1 cellular context compared by ENCODE assay signal in genomic region chr5:173055983-173056782, GRCh38.
A peak's percentile ranks its signal among the peaks of the same experiment; 100 is the strongest.
TF ChIP-seq lines count a peak whose summit lies in the region.

CREBRF (plus strand) TSS chr5:173056352; CDS start chr5:173080776, 24,424 bp downstream.

TF ChIP-seq in HepG2, 621 proteins besides CTCF, POLR2A, EP300 and RAD21 (continued from another document and continues in another):
- TF ChIP-seq HNF1B (CRISPR knock-in tag; IDR thresholded peaks at IDR 0.05), result peak; percentile 72
- TF ChIP-seq SRY (CRISPR knock-in tag; IDR thresholded peaks at IDR 0.05), result peak; percentile 45; the same call in 1 of the 2 replicates
- peak; percentile 52 for TF ChIP-seq GABPA (IDR thresholded peaks at IDR 0.05; ENCODE audit: low read depth, low read length)
- TF ChIP-seq GABPA (CRISPR knock-in tag; IDR thresholded peaks at IDR 0.05; ENCODE audit: low read depth), result peak; percentile 81
- TF ChIP-seq ZIK1 (CRISPR knock-in tag; IDR thresholded peaks at IDR 0.05; ENCODE audit: borderline replicate concordance, low read depth), result no peak
- TF ChIP-seq ZNF281 (CRISPR knock-in tag; IDR thresholded peaks at IDR 0.05; ENCODE audit: borderline replicate concordance), result peak; percentile 27; the same call in 1 of the 2 replicates
- TF ChIP-seq ZNF563 (CRISPR knock-in tag; IDR thresholded peaks at IDR 0.05), result peak; percentile 72; the same call in 1 of the 2 replicates
- peak; percentile 19; the same call in 1 of the 2 replicates for TF ChIP-seq ZNF124 (CRISPR knock-in tag; IDR thresholded peaks at IDR 0.05)
- peak; percentile 23; the same call in 1 of the 2 replicates for TF ChIP-seq HNF4G (IDR thresholded peaks at IDR 0.05; ENCODE audit: borderline replicate concordance, low read depth, low read length)
- no peak for TF ChIP-seq HNF4G (CRISPR knock-in tag; IDR thresholded peaks at IDR 0.05; ENCODE audit: borderline replicate concordance, low read depth)
- no peak for TF ChIP-seq ZNF7 (CRISPR knock-in tag; IDR thresholded peaks at IDR 0.05)
- TF ChIP-seq ZNF652 (CRISPR knock-in tag; IDR thresholded peaks at IDR 0.05; ENCODE audit: borderline replicate concordance, low read depth), result peak; percentile 3; the same call in 1 of the 2 replicates
- peak; percentile 41; the same call in 1 of the 2 replicates for TF ChIP-seq MTERF4 (CRISPR knock-in tag; IDR thresholded peaks at IDR 0.05)
- TF ChIP-seq FOXA3 (CRISPR knock-in tag; IDR thresholded peaks at IDR 0.05), result peak; percentile 40
- TF ChIP-seq TBX2 (CRISPR knock-in tag; IDR thresholded peaks at IDR 0.05; ENCODE audit: borderline replicate concordance), result peak; percentile 40; the same call in 1 of the 2 replicates
- 0 out of 2 replicates have a peak, but pooled peaks have one; percentile 34 for TF ChIP-seq THAP9 (CRISPR knock-in tag; IDR thresholded peaks at IDR 0.05; ENCODE audit: borderline replicate concordance)
- peak; percentile 50; the same call in 1 of the 2 replicates for TF ChIP-seq ZNF792 (CRISPR knock-in tag; IDR thresholded peaks at IDR 0.05)
- peak; percentile 82; the same call in 1 of the 2 replicates for TF ChIP-seq SP4 (CRISPR knock-in tag; IDR thresholded peaks at IDR 0.05)
- TF ChIP-seq TCF12 (IDR thresholded peaks at IDR 0.05), result no peak
- TF ChIP-seq TCF12 (CRISPR knock-in tag; IDR thresholded peaks at IDR 0.05), result peak; percentile 43; the same call in 1 of the 2 replicates
- no peak for TF ChIP-seq ZNF644 (CRISPR knock-in tag; IDR thresholded peaks at IDR 0.05; ENCODE audit: low read depth)
- TF ChIP-seq GABPB1 (CRISPR knock-in tag; IDR thresholded peaks at IDR 0.05), result peak; percentile 95
- TF ChIP-seq ARID5B (CRISPR knock-in tag; IDR thresholded peaks at IDR 0.05), result peak; percentile 71
- TF ChIP-seq ZNF558 (CRISPR knock-in tag; IDR thresholded peaks at IDR 0.05; ENCODE audit: borderline replicate concordance), result 0 out of 2 replicates have a peak, but pooled peaks have one; percentile 63
- no peak for TF ChIP-seq IRF9 (CRISPR knock-in tag; IDR thresholded peaks at IDR 0.05; ENCODE audit: borderline replicate concordance)
- TF ChIP-seq ARNTL (CRISPR knock-in tag; IDR thresholded peaks at IDR 0.05), result peak; percentile 100
- no peak for TF ChIP-seq TOE1 (CRISPR knock-in tag; IDR thresholded peaks at IDR 0.05)
- TF ChIP-seq HNRNPUL1 (IDR thresholded peaks at IDR 0.05; ENCODE audit: low read depth, low read length), result 0 out of 2 replicates have a peak, but pooled peaks have one; percentile 37
- TF ChIP-seq ZNF547 (CRISPR knock-in tag; IDR thresholded peaks at IDR 0.05), result 0 out of 2 replicates have a peak, but pooled peaks have one; percentile 30
- 0 out of 2 replicates have a peak, but pooled peaks have one; percentile 38 for TF ChIP-seq ISL2 (CRISPR knock-in tag; IDR thresholded peaks at IDR 0.05)
- TF ChIP-seq GMEB2 (CRISPR knock-in tag; IDR thresholded peaks at IDR 0.05; ENCODE audit: low read depth), result 0 out of 2 replicates have a peak, but pooled peaks have one; percentile 15
- peak; percentile 64; the same call in 1 of the 2 replicates for TF ChIP-seq MAZ (IDR thresholded peaks at IDR 0.05; ENCODE audit: borderline replicate concordance, low read depth, low read length)
- TF ChIP-seq MAZ (CRISPR knock-in tag; IDR thresholded peaks at IDR 0.05; ENCODE audit: low read depth), result peak; percentile 84
- TF ChIP-seq NCOR1 (IDR thresholded peaks at IDR 0.05; ENCODE audit: borderline replicate concordance, low read length), result peak; percentile 70; the same call in 1 of the 2 replicates
- TF ChIP-seq CSRNP2 (CRISPR knock-in tag; conservative IDR thresholded peaks at IDR 0.05; ENCODE audit: low read depth), result no peak
- peak; percentile 77 for TF ChIP-seq POGZ (CRISPR knock-in tag; IDR thresholded peaks at IDR 0.05)
- no peak for TF ChIP-seq ZNF329 (CRISPR knock-in tag; IDR thresholded peaks at IDR 0.05; ENCODE audit: low read depth)
- peak; percentile 73; the same call in 1 of the 2 replicates for TF ChIP-seq ZNF776 (CRISPR knock-in tag; IDR thresholded peaks at IDR 0.05)
- TF ChIP-seq KMT2B (CRISPR knock-in tag; IDR thresholded peaks at IDR 0.05), result peak; percentile 84; the same call in 1 of the 2 replicates
- peak; percentile 89 for TF ChIP-seq NFYC (CRISPR knock-in tag; IDR thresholded peaks at IDR 0.05)
- TF ChIP-seq XRCC5 (optimal IDR thresholded peaks at IDR 0.05; ENCODE audit: low read length), result peak; percentile 18
- peak; percentile 99 for TF ChIP-seq MXI1 (IDR thresholded peaks at IDR 0.05; ENCODE audit: borderline replicate concordance, low read depth, low read length)
- peak; percentile 71 for TF ChIP-seq MXD3 (CRISPR knock-in tag; IDR thresholded peaks at IDR 0.05)
- TF ChIP-seq ERF (CRISPR knock-in tag; IDR thresholded peaks at IDR 0.05), result peak; percentile 57; the same call in 1 of the 2 replicates
- 0 out of 2 replicates have a peak, but pooled peaks have one; percentile 34 for TF ChIP-seq SIN3B (IDR thresholded peaks at IDR 0.05; ENCODE audit: low read length)
- peak; percentile 46 for TF ChIP-seq MED8 (CRISPR knock-in tag; IDR thresholded peaks at IDR 0.05; ENCODE audit: insufficient replicate concordance)
- TF ChIP-seq CHD2 (IDR thresholded peaks at IDR 0.05; ENCODE audit: low read depth, low read length), result peak; percentile 78
- peak; percentile 98 for TF ChIP-seq MXD4 (CRISPR knock-in tag; IDR thresholded peaks at IDR 0.05)
- TF ChIP-seq FOSL2 (CRISPR knock-in tag; IDR thresholded peaks at IDR 0.05), result peak; percentile 52; the same call in 1 of the 2 replicates
- peak; percentile 50 for TF ChIP-seq ZFX (CRISPR knock-in tag; IDR thresholded peaks at IDR 0.05; ENCODE audit: low read depth)
